Comparison of ENCODE assay signal across 8 cellular contexts in genomic region chr12:89353823-89354629, GRCh38. TPM values are rescaled to one million over a fixed set of nuclear protein-coding genes. Genes with fewer than 3 reads are reported as not detected.
DNase-seq lines count a peak whose midpoint lies in the region; ATAC-seq and TF ChIP-seq lines count a peak whose summit lies in the region.

No MANE protein-coding gene starts in this region.

- peak; percentile 57 for DNase-seq in CD14-positive monocyte (ENCODE audit: low spot score)
- peak; percentile 93 for DNase-seq in MM.1S
- peak; percentile 85 for DNase-seq in T-helper 2 cell treated with Interferon-gamma antibody and Interleukin-4, amounts not matched to agents 5 μg/mL and 100 μg/mL, for 36 hours (ENCODE audit: low spot score)
- peak; percentile 70 for DNase-seq in astrocyte of the spinal cord (ENCODE audit: low read depth, low spot score)
- peak in 1 of 2 donors; percentile 30 for DNase-seq in gastrocnemius medialis
- no peak for DNase-seq in NK-92 (lab: John Stamatoyannopoulos, UW; ENCODE audit: unreplicated experiment)

- H3K9me3 ChIP-seq in MM.1S (replicated peaks; ENCODE audit: insufficient read depth, low read length) (no peaks in the 10 kb centered on the region), iPS-15b (ENCODE audit: control insufficient read depth, insufficient read depth, low read length) (no peaks in the 10 kb centered on the region), gastrocnemius medialis (no peaks in the 10 kb centered on the region)

- H3K4me1 ChIP-seq in MM.1S (ENCODE audit: low read length) (peaks cover 16% of the 10 kb centered on the region), iPS-15b (ENCODE audit: control insufficient read depth, insufficient read depth, low read length) (peaks cover 26% of the 10 kb centered on the region), gastrocnemius medialis (peaks cover 4 to 28% of the 10 kb centered on the region in 2 donors)

- in situ Hi-C loops in astrocyte of the spinal cord (cut with HindIII; ENCODE audit: low sequenced_read_pairs) = no loop called here
- in situ Hi-C loops in gastrocnemius medialis (cut with MboI; ENCODE audit: low sequenced_read_pairs in 4 of 4) = no loop called here

- peaks cover 38% of the 10 kb centered on the region for H3K79me2 ChIP-seq in MM.1S (ENCODE audit: low read length)

- H3K27me3 ChIP-seq in MM.1S (replicated peaks; ENCODE audit: insufficient read depth, low read length) = no peaks in the 10 kb centered on the region
- peaks cover 70% of the 10 kb centered on the region for H3K27me3 ChIP-seq in iPS-15b (ENCODE audit: control insufficient read depth, insufficient read depth, low read length)
- H3K27me3 ChIP-seq in gastrocnemius medialis = peaks cover 43 to 84% (median 71%) of the 10 kb centered on the region in 3 donors

- no peaks in the 10 kb centered on the region for H4K20me1 ChIP-seq in MM.1S (ENCODE audit: insufficient read depth, low read length)

- peak overlapping the region; percentile 94 for H3K27ac ChIP-seq in MM.1S (ENCODE audit: low read length)
- peak overlapping the region; percentile 78 to 85 (median 82) for H3K27ac ChIP-seq in gastrocnemius medialis

- peaks cover 61% of the 10 kb centered on the region for H3F3A ChIP-seq in MM.1S (ENCODE audit: insufficient read depth, low read length)

- H3K4me2 ChIP-seq in MM.1S (ENCODE audit: low read depth, low read length) = peak overlapping the region; percentile 79

- no peak for TF ChIP-seq CTCF in CD14-positive monocyte (IDR thresholded peaks at IDR 0.05)
- no peak for TF ChIP-seq CTCF in MM.1S (IDR thresholded peaks at IDR 0.05; ENCODE audit: low read length)
- TF ChIP-seq CTCF in astrocyte of the spinal cord (IDR thresholded peaks at IDR 0.05; ENCODE audit: low read depth, low read length) = no peak
- TF ChIP-seq CTCF in gastrocnemius medialis (IDR thresholded peaks at IDR 0.05 in 4 of 5, conservative IDR thresholded peaks at IDR 0.05 in 1 of 5) = no peak

- H3K9me2 ChIP-seq in MM.1S (replicated peaks; ENCODE audit: insufficient read depth, low read length) = no peaks in the 10 kb centered on the region

- peak overlapping the region; percentile 89 for H3K4me3 ChIP-seq in MM.1S (ENCODE audit: low read length)
- H3K4me3 ChIP-seq in astrocyte of the spinal cord (ENCODE audit: low read depth, low read length) = peak overlapping the region; percentile 88
- peak overlapping the region; percentile 59 for H3K4me3 ChIP-seq in iPS-15b (ENCODE audit: low read depth, low read length)
- H3K4me3 ChIP-seq in gastrocnemius medialis = peak overlapping the region; percentile 71 to 77 (median 74)

- peak overlapping the region; percentile 91 to 98 (median 97) for H3K27ac Mint-ChIP-seq in CD14-positive monocyte
- H3K27ac Mint-ChIP-seq in T-helper 2 cell treated with Interferon-gamma antibody and Interleukin-4, amounts not matched to agents 5 μg/mL and 100 μg/mL, for 36 hours = peak overlapping the region; percentile 96

- H3K36me3 ChIP-seq in MM.1S (replicated peaks; ENCODE audit: insufficient read depth, low read length) = no peaks in the 10 kb centered on the region
- no peaks in the 10 kb centered on the region for H3K36me3 ChIP-seq in iPS-15b (ENCODE audit: control insufficient read depth, insufficient read depth, low read length)
- H3K36me3 ChIP-seq in gastrocnemius medialis = no peaks in the 10 kb centered on the region

- H3K36me3 Mint-ChIP-seq in CD14-positive monocyte = peaks cover 34 to 39% of the 10 kb centered on the region in 2 donors
- H3K36me3 Mint-ChIP-seq in T-helper 2 cell treated with Interferon-gamma antibody and Interleukin-4, amounts not matched to agents 5 μg/mL and 100 μg/mL, for 36 hours (ENCODE audit: low read depth) = peaks cover 34% of the 10 kb centered on the region

- H3K27me3 Mint-ChIP-seq in CD14-positive monocyte (ENCODE audit: low read depth in 3 of 3) = no peaks in the 10 kb centered on the region
- no peaks in the 10 kb centered on the region for H3K27me3 Mint-ChIP-seq in T-helper 2 cell treated with Interferon-gamma antibody and Interleukin-4, amounts not matched to agents 5 μg/mL and 100 μg/mL, for 36 hours (ENCODE audit: low read depth)

- no peak for TF ChIP-seq POLR2A in gastrocnemius medialis (IDR thresholded peaks at IDR 0.05)

- H3K9me3 Mint-ChIP-seq in CD14-positive monocyte = peaks cover 0 to 12% (median 2%) of the 10 kb centered on the region in 7 donors
- no peaks in the 10 kb centered on the region for H3K9me3 Mint-ChIP-seq in T-helper 2 cell treated with Interferon-gamma antibody and Interleukin-4, amounts not matched to agents 5 μg/mL and 100 μg/mL, for 36 hours

- H3K9ac ChIP-seq in MM.1S (ENCODE audit: low read length) (peak overlapping the region; percentile 92), iPS-15b (ENCODE audit: low read depth, low read length) (no peak overlapping the region)

- peaks cover 30% of the 10 kb centered on the region for H3K4me1 Mint-ChIP-seq in CD14-positive monocyte
- peaks cover 27% of the 10 kb centered on the region for H3K4me1 Mint-ChIP-seq in T-helper 2 cell treated with Interferon-gamma antibody and Interleukin-4, amounts not matched to agents 5 μg/mL and 100 μg/mL, for 36 hours (ENCODE audit: low read depth)

- peak overlapping the region; percentile 99 to 100 for H3K4me3 Mint-ChIP-seq in CD14-positive monocyte
- peak overlapping the region; percentile 94 for H3K4me3 Mint-ChIP-seq in T-helper 2 cell treated with Interferon-gamma antibody and Interleukin-4, amounts not matched to agents 5 μg/mL and 100 μg/mL, for 36 hours

- peak overlapping the region; percentile 74 for H2AFZ ChIP-seq in MM.1S (ENCODE audit: low read length)

- peak; percentile 32 for ATAC-seq in GM21381 (IDR thresholded peaks at IDR 0.05; ENCODE audit: unreplicated experiment)
- ATAC-seq in gastrocnemius medialis = peak; percentile 11 to 22

- intact Hi-C loops in CD14-positive monocyte (cut with micrococcal nuclease) = loop anchor here (2.0 to 10.0 kb wide), 8 partner anchors 38 to 307 kb away; partner anchors contain the start of gene POC1B (in 1 of the 2)
- intact Hi-C loops in gastrocnemius medialis (cut with DNase I; ENCODE audit: low total_unique reads) = loop anchor here (5.0 kb wide), 3 partner anchors 172 to 1212 kb away; partner anchors contain the start of genes CEP290 and TMTC3

RNA-seq across cellular contexts. Expression of gene DUSP6, which starts 1.7 kb away (rescaled TPM):
- 100 to 1,000 TPM; 653 to 880 TPM for polyA plus RNA-seq in CD14-positive monocyte
- total RNA-seq in gastrocnemius medialis = 10 to 100 TPM in 3 of 4 donors, 1 to 10 TPM in 1; 4.2 to 23.8 (median 12.1) TPM
